Comparison of ENCODE assay signal across 18 cellular contexts in the genomic region with DNA sequence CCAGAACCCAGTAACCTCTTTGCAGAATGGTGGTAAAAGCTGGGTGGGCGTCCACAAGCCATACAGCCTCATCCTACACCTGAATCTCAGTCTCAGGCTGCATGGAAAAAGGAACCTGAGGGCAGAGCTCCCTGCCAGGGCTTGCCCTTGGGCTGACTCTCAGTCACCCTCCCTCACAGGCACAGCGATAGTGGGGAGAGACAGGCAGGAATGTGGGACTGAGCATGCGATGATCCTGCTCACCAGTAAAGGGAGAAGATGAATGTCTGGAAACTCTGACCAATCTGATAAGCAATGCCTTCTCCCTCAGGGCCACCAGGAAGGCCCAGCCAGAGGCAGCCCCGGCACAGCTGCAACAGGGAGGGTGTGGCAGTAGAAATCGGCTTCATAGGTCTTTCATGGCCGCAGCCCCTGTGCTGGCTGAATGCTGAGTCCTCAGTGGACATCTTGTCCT.
A peak's percentile ranks its signal among the peaks of the same experiment; 100 is the strongest.
DNase-seq lines count a peak whose midpoint lies in the region; TF ChIP-seq lines count a peak whose summit lies in the region.
"Had no signal": no experiment of that assay in that cellular context is flagged by ENCODE, and none has a peak within 500 bp of the region (broad histone marks: within the 10 kb centered on the region; RNA-seq: fewer than 3 reads in every experiment).

No MANE protein-coding gene starts in this region.

- peak overlapping the region in 2 of 11 experiments; percentile 19 to 21; a peak in 2 of 22 replicates for H3K9ac ChIP-seq in BLaER1 treated with 17β-estradiol and CSF1 and Interleukin-3, amounts not matched to agents 10 nM and 100 nM

- peak overlapping the region in 8 of 11 experiments; percentile 22 to 83 (median 68); a peak in 14 of 22 replicates for H3K4me2 ChIP-seq in BLaER1 treated with 17β-estradiol and CSF1 and Interleukin-3, amounts not matched to agents 10 nM and 100 nM

- POLR2A ChIA-PET in RWPE1 (lab: Yijun Ruan, JAX; ENCODE audit: low non-redundant PET) = no interaction called here

- in situ Hi-C loops in brain microvascular endothelial cell (cut with HindIII; ENCODE audit: low pct_ligation_motif_present, low sequenced_read_pairs) = no loop called here

- no peaks in the 10 kb centered on the region for H3K27me3 ChIP-seq in BLaER1 treated with 17β-estradiol and CSF1 and Interleukin-3, amounts not matched to agents 10 nM and 100 nM
- H3K27me3 ChIP-seq in brain microvascular endothelial cell (replicated peaks) = no peaks in the 10 kb centered on the region
- H3K27me3 ChIP-seq: right atrium auricular region, SJSA1 had no signal

- H3K27ac Mint-ChIP-seq in nephron progenitor cell = no peak overlapping the region
- H3K27ac Mint-ChIP-seq: activated naive CD8-positive, alpha-beta T cell treated with anti-CD3 and anti-CD28 coated beads, Interleukin-2, amount 50 U/mL, for 24 hours; CD4-positive, alpha-beta T cell had no signal

- peaks cover 9 to 38% (median 16%) of the 10 kb centered on the region in 11 experiments; a peak in 21 of 22 replicates for H3K9me3 ChIP-seq in BLaER1 treated with 17β-estradiol and CSF1 and Interleukin-3, amounts not matched to agents 10 nM and 100 nM (replicated peaks in 1 of 11)
- H3K9me3 ChIP-seq: SJSA1 had no signal

- H3K27me3 Mint-ChIP-seq in nephron progenitor cell (ENCODE audit: low read depth, poor library complexity) = peaks cover 3% of the 10 kb centered on the region

- no peaks in the 10 kb centered on the region for H3K36me3 ChIP-seq in BLaER1 treated with 17β-estradiol and CSF1 and Interleukin-3, amounts not matched to agents 10 nM and 100 nM
- no peaks in the 10 kb centered on the region for H3K36me3 ChIP-seq in brain microvascular endothelial cell (replicated peaks)
- H3K36me3 ChIP-seq: right atrium auricular region, SJSA1, stomach had no signal

- H4K20me1 ChIP-seq in BLaER1 treated with 17β-estradiol and CSF1 and Interleukin-3, amounts not matched to agents 10 nM and 100 nM = no peaks in the 10 kb centered on the region

- peaks cover 24% of the 10 kb centered on the region for H3K4me1 Mint-ChIP-seq in nephron progenitor cell

- peaks cover 0 to 34% (median 16%) of the 10 kb centered on the region in 10 experiments; a peak in 12 of 20 replicates for H3K4me1 ChIP-seq in BLaER1 treated with 17β-estradiol and CSF1 and Interleukin-3, amounts not matched to agents 10 nM and 100 nM
- H3K4me1 ChIP-seq: right atrium auricular region had no signal

- peaks cover 8% of the 10 kb centered on the region for H3K36me3 Mint-ChIP-seq in nephron progenitor cell (ENCODE audit: low read depth)
- H3K36me3 Mint-ChIP-seq: immature natural killer cell had no signal

- CTCF ChIA-PET in RWPE1 (lab: Yijun Ruan, JAX) = no interaction called here

- peaks cover 21% of the 10 kb centered on the region for H3K9me3 Mint-ChIP-seq in nephron progenitor cell
- H3K9me3 Mint-ChIP-seq: activated naive CD8-positive, alpha-beta T cell treated with anti-CD3 and anti-CD28 coated beads, Interleukin-2, amount 50 U/mL, for 24 hours had no signal

- no peak overlapping the region for H3K4me3 Mint-ChIP-seq in nephron progenitor cell
- H3K4me3 Mint-ChIP-seq: activated naive CD8-positive, alpha-beta T cell treated with anti-CD3 and anti-CD28 coated beads, Interleukin-2, amount 50 U/mL, for 24 hours; CD4-positive, alpha-beta T cell; immature natural killer cell had no signal

- TF ChIP-seq CTCF in nephron progenitor cell (IDR thresholded peaks at IDR 0.05) = no peak
- no peak for TF ChIP-seq CTCF in brain microvascular endothelial cell (IDR thresholded peaks at IDR 0.05; ENCODE audit: low read depth, low read length, missing control alignments)
- TF ChIP-seq CTCF in RWPE1 (conservative IDR thresholded peaks at IDR 0.05; ENCODE audit: low read depth) = no peak

- peak overlapping the region in 1 of 11 experiments; percentile 8; a peak in 1 of 22 replicates for H3K27ac ChIP-seq in BLaER1 treated with 17β-estradiol and CSF1 and Interleukin-3, amounts not matched to agents 10 nM and 100 nM
- H3K27ac ChIP-seq in caudate nucleus (ENCODE audit: low read depth, low read length) (peak overlapping the region; percentile 28), brain microvascular endothelial cell (no peak overlapping the region), RWPE1 (no peak overlapping the region)
- H3K27ac ChIP-seq: right atrium auricular region, SJSA1, stomach had no signal

- H3K4me3 ChIP-seq in BLaER1 treated with 17β-estradiol and CSF1 and Interleukin-3, amounts not matched to agents 10 nM and 100 nM = 0 out of 20 replicates have a peak overlapping the region, but pooled peaks of 1 of the 10 experiments have one; percentile 35
- H3K4me3 ChIP-seq in brain microvascular endothelial cell (ENCODE audit: low read depth, low read length) = no peak overlapping the region
- H3K4me3 ChIP-seq: right atrium auricular region, SJSA1, stomach had no signal

- DNase-seq in M059J (ENCODE audit: low read depth) (peak; percentile 7), caudate nucleus (lab: John Stamatoyannopoulos, UW) (peak in 15 of 61 donors; percentile 4 to 36 (median 13)), nephron progenitor cell (peak; percentile 5), brain microvascular endothelial cell (no peak), activated gamma-delta T cell treated with Interleukin-2 at 50 U/mL for 16 hours (no peak), RWPE1 (ENCODE audit: low spot score) (no peak)
- DNase-seq in stimulated activated naive CD4-positive, alpha-beta T cell treated with Interleukin-2 at 50 U/mL for 16 hours (lab: John Stamatoyannopoulos, UW) = no peak
- DNase-seq: activated CD4-positive, CD25-positive, alpha-beta regulatory T cell; activated naive CD8-positive, alpha-beta T cell treated with anti-CD3 and anti-CD28 coated beads, Interleukin-2, amount 50 U/mL, for 24 hours; CD4-positive, alpha-beta T cell; foreskin melanocyte; immature natural killer cell; NCI-H1436 treated with DMSO at 0.1 percent for 48 hours; NCI-H524 treated with DMSO at 0.1 percent for 48 hours; stomach had no signal

Comparison
In these comparisons a context has a peak if more than half of its experiments do, and no peak if none do; other contexts are left out.
1. DNase-seq: peak in M059J (single experiment) and nephron progenitor cell (single experiment); none in brain microvascular endothelial cell (single experiment), stimulated activated naive CD4-positive, alpha-beta T cell treated with Interleukin-2 at 50 U/mL for 16 hours (single experiment), activated gamma-delta T cell treated with Interleukin-2 at 50 U/mL for 16 hours (single experiment) and RWPE1 (single experiment).